ENCODE assay signal across 8 cellular contexts in the genomic region with DNA sequence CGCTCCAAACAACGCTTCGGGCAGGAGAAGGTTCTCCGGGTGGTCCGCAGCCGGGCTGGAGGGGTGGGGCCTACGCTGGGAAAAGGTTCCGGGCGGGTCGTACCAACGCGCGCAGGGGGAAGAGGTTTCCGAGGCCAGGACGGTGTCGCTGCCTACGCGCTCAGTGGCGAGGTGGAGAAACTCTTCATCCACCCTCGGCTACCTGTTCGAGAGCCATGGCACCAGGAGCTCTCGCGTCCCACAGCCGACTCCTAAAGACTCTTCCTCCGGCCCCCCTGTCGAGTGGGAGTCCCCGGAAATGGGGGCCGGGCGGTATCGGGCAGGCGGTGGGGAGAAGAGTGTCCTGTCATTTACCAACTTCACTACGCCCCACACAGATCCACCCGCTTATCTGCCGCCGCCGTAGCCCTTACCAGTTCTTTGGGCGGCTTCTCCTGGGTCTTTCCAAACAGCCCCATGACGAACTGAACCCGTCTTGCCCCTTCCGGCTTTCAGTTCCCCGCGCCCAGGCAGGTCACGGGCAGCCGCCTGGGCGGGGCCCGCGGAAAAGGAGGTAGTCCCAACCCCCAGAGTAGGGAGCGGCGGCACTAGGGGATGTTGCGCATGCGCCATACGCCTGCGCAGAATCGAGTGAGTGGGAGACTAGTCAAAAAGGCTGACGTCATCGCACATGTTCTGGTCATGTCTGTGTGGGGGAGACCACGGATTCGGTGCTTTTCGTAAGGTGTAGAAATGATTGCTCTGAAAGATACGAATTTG. TPM values are rescaled to one million over a fixed set of nuclear protein-coding genes. Genes with fewer than 3 reads are reported as not detected.
DNase-seq lines count a peak whose midpoint lies in the region; ATAC-seq and TF ChIP-seq lines count a peak whose summit lies in the region.

Gene CHMP3 (minus strand): TSS at position 553 of the 759 bp plus-strand sequence. CDS start 95 bp downstream, at position 458.

- peaks cover 22% of the 10 kb centered on the region for H3K36me3 Mint-ChIP-seq in T-helper 1 cell treated with Interleukin-12 subunit alpha and Interleukin-12 subunit beta and Interleukin-4 antibody, amounts not matched to agents 30 μg/mL and 1 μg/mL, for 36 hours (ENCODE audit: low read depth)
- H3K36me3 Mint-ChIP-seq in progenitor cell of endocrine pancreas (ENCODE audit: insufficient read depth), result peaks cover 12% of the 10 kb centered on the region

- H3K27ac Mint-ChIP-seq in T-helper 1 cell treated with Interleukin-12 subunit alpha and Interleukin-12 subunit beta and Interleukin-4 antibody, amounts not matched to agents 30 μg/mL and 1 μg/mL, for 36 hours, result peak within 1 kb of the TSS; percentile 99
- peak within 1 kb of the TSS; percentile 99 for H3K27ac Mint-ChIP-seq in progenitor cell of endocrine pancreas

- H3K27me3 Mint-ChIP-seq in T-helper 1 cell treated with Interleukin-12 subunit alpha and Interleukin-12 subunit beta and Interleukin-4 antibody, amounts not matched to agents 30 μg/mL and 1 μg/mL, for 36 hours (ENCODE audit: low read depth), result no peaks in the 10 kb centered on the region
- peaks cover 16% of the 10 kb centered on the region for H3K27me3 Mint-ChIP-seq in progenitor cell of endocrine pancreas

- TF ChIP-seq CTCF in GM13977 (IDR thresholded peaks at IDR 0.05; ENCODE audit: extremely low read depth, insufficient read depth, missing control alignments) (no peak), progenitor cell of endocrine pancreas (IDR thresholded peaks at IDR 0.05; ENCODE audit: unreplicated experiment) (no peak)

- intact Hi-C loops in left cardiac atrium (cut with DNase I), result loop anchor here in 1 of 2 donors (5.0 kb wide), 1 partner anchor 59 kb away; the partner anchor contains the start of gene RNF103

- peaks cover 15% of the 10 kb centered on the region for H3K9me3 Mint-ChIP-seq in T-helper 1 cell treated with Interleukin-12 subunit alpha and Interleukin-12 subunit beta and Interleukin-4 antibody, amounts not matched to agents 30 μg/mL and 1 μg/mL, for 36 hours
- peaks cover 13% of the 10 kb centered on the region for H3K9me3 Mint-ChIP-seq in progenitor cell of endocrine pancreas (ENCODE audit: low read depth)

- ATAC-seq in HG02884 (IDR thresholded peaks at IDR 0.05; ENCODE audit: unreplicated experiment), result peak; percentile 79
- ATAC-seq in left cardiac atrium, result peak; percentile 97 to 98

- H3K4me3 Mint-ChIP-seq in T-helper 1 cell treated with Interleukin-12 subunit alpha and Interleukin-12 subunit beta and Interleukin-4 antibody, amounts not matched to agents 30 μg/mL and 1 μg/mL, for 36 hours, result peak within 1 kb of the TSS; percentile 95
- peak within 1 kb of the TSS; percentile 96 for H3K4me3 Mint-ChIP-seq in progenitor cell of endocrine pancreas (ENCODE audit: low read depth)

- DNase-seq in GM13977 (ENCODE audit: low spot score) (peak; percentile 95), NCI-H1694 (lab: John Stamatoyannopoulos, UW) (peak; percentile 98), amniotic stem cell (lab: John Stamatoyannopoulos, UW) (peak; percentile 92), left cardiac atrium (peak; percentile 98), progenitor cell of endocrine pancreas (ENCODE audit: low spot score, unreplicated experiment) (peak; percentile 91), ureter (ENCODE audit: low spot score) (peak; percentile 97)

- peaks cover 28% of the 10 kb centered on the region for H3K4me1 Mint-ChIP-seq in T-helper 1 cell treated with Interleukin-12 subunit alpha and Interleukin-12 subunit beta and Interleukin-4 antibody, amounts not matched to agents 30 μg/mL and 1 μg/mL, for 36 hours (ENCODE audit: low read depth)
- peaks cover 8% of the 10 kb centered on the region for H3K4me1 Mint-ChIP-seq in progenitor cell of endocrine pancreas (ENCODE audit: low read depth)

- in situ Hi-C loops in GM13977 (cut with MboI; ENCODE audit: low pct_unique_long_range_greater_than_20kb, low sequenced_read_pairs, unreplicated experiment), result no loop called here

RNA-seq across cellular contexts. Expression of gene CHMP3, which starts in this region (rescaled TPM):
- total RNA-seq in left cardiac atrium (100 to 1,000 TPM; 146 to 152 TPM), progenitor cell of endocrine pancreas (91.2 and 94.1 TPM in 2 replicates), ureter (157 TPM)

Comparison
In these comparisons a context has a peak if more than half of its experiments do, and no peak if none do; other contexts are left out.
1. Peak in every context shown above with its lines: DNase-seq and ATAC-seq.